9 cellular contexts compared by ENCODE assay signal in the genomic region with DNA sequence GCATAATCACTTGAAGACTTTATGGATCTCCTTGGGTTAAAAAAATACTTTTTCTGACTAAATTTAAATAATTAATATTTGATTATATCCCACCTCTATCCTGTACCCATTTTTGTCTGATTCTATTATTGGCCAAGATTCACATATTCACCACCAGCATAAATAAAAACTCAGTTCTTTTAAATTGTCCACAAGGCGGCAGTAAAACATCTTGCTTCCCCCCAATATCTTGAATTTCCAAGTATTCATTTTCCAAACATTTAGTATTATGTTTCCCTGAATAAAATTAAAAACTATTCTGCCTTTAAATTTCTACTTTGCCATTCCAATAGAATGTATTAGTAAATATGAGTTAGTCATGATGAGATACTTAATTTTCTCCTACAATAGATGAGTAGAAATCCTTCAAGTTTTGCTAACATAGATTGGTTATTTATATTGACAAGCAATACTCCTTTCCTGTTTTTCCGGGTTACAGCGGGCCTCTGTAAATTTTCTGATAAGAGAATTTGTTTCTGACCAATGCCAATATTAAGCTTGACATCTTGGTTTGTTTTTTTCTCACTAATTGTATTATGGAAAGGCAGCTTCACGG.
A peak's percentile ranks its signal among the peaks of the same experiment; 100 is the strongest.
DNase-seq lines count a peak whose midpoint lies in the region; ATAC-seq, FAIRE-seq and TF ChIP-seq lines count a peak whose summit lies in the region.
"Had no signal": no experiment of that assay in that cellular context is flagged by ENCODE, and none has a peak within 500 bp of the region (broad histone marks: within the 10 kb centered on the region; RNA-seq: fewer than 3 reads in every experiment).

No MANE protein-coding gene starts in this region.

- no peak overlapping the region for H3K27ac Mint-ChIP-seq in CD4-positive, alpha-beta T cell
- H3K27ac Mint-ChIP-seq: IgD-negative memory B cell had no signal

- no peaks in the 10 kb centered on the region for H4K20me1 ChIP-seq in GM12878 (ENCODE audit: control insufficient read depth, insufficient read depth)

- H3K27me3 Mint-ChIP-seq in CD4-positive, alpha-beta T cell: peaks cover 22% of the 10 kb centered on the region

- DNase-seq in CD4-positive, alpha-beta T cell: no peak
- peak; percentile 10 for DNase-seq in Jurkat, Clone E6-1 (ENCODE audit: low read depth, low spot score)
- no peak for DNase-seq in GM12878 (ENCODE audit: low read depth, low spot score)
- DNase-seq in lower lobe of right lung: no peak
- no peak for DNase-seq in T-helper 9 cell
- no peak for DNase-seq in H7

- TF ChIP-seq CTCF in CD4-positive, alpha-beta T cell (IDR thresholded peaks at IDR 0.05): peak; percentile 63
- TF ChIP-seq CTCF in GM12878 (IDR thresholded peaks at IDR 0.05 in 2 of 3, conservative IDR thresholded peaks at IDR 0.05 in 1 of 3; ENCODE audit: control insufficient read depth in 2 of 3, extremely low read depth in 1 of 3, insufficient read depth in 1 of 3, low read depth in 3 of 3, low read length in 3 of 3) (peak; percentile 29 to 46 (median 43); a peak in 4 of 6 replicates), lower lobe of right lung (IDR thresholded peaks at IDR 0.05) (peak; percentile 49)

- in situ Hi-C loops in GM12878 (cut with MboI): no loop called here

- H3K27ac ChIP-seq in CD4-positive, alpha-beta T cell (ENCODE audit: low read depth, low read length): no peak overlapping the region
- H3K27ac ChIP-seq in GM12878 (ENCODE audit: control insufficient read depth, insufficient read depth) (no peak overlapping the region), lower lobe of right lung (no peak overlapping the region)

- intact Hi-C loops in CD4-positive, alpha-beta T cell (cut with DNase I, micrococcal nuclease): loop anchor here (5.0 kb wide), 1 partner anchor 1056 kb away; no protein-coding TSS in a partner anchor
- intact Hi-C loops in GM12878 (cut with micrococcal nuclease; ENCODE audit: unreplicated experiment) (loop anchor here (5.0 kb wide), 1 partner anchor 1121 kb away; no protein-coding TSS in a partner anchor), lower lobe of right lung (cut with DNase I) (no loop called here)

- BruUV-seq in GM12878 (replicated peaks; lab: Mats Ljungman, UMichigan): no TSS peak

- no peak overlapping the region for H2AFZ ChIP-seq in GM12878 (ENCODE audit: control insufficient read depth, low read depth, low read length)

- H3K36me3 Mint-ChIP-seq in CD4-positive, alpha-beta T cell (ENCODE audit: low read depth): no peaks in the 10 kb centered on the region
- H3K36me3 Mint-ChIP-seq: IgD-negative memory B cell had no signal

- no peak overlapping the region for H3K4me2 ChIP-seq in GM12878 (ENCODE audit: control insufficient read depth, insufficient read depth)

- CTCF ChIA-PET in CD4-positive, alpha-beta T cell (lab: Charles Lee): no interaction called here
- CTCF ChIA-PET in GM12878 (lab: Yijun Ruan, JAX): interaction anchor here (0.5 to 1.7 kb wide), 6 partner anchors 9 to 1122 kb away, joined by 3 to 8 read pairs (median 3); no protein-coding TSS in a partner anchor

- no peak overlapping the region for H3K4me3 Mint-ChIP-seq in CD4-positive, alpha-beta T cell
- H3K4me3 Mint-ChIP-seq: IgD-negative memory B cell had no signal

- SMC1A ChIA-PET in GM12878 (lab: Charles Lee; ENCODE audit: uncharacterized antibody, unreplicated experiment): no interaction called here

- no peak overlapping the region for H3K9ac ChIP-seq in GM12878 (ENCODE audit: control insufficient read depth, insufficient read depth, low read length)

- H3K4me1 ChIP-seq in GM12878 (ENCODE audit: control insufficient read depth, insufficient read depth, low read length) (no peaks in the 10 kb centered on the region), lower lobe of right lung (peaks cover 10% of the 10 kb centered on the region)

- TF ChIP-seq RAD21 in GM12878 (IDR thresholded peaks at IDR 0.05; ENCODE audit: insufficient read depth, low read depth, low read length): peak; percentile 53

- no peak for FAIRE-seq in GM12878 (lab: Jason Lieb, UNC)

- H3K9me3 ChIP-seq in CD4-positive, alpha-beta T cell (ENCODE audit: control insufficient read depth, low read length): no peaks in the 10 kb centered on the region
- H3K9me3 ChIP-seq in GM12878 (replicated peaks; ENCODE audit: control insufficient read depth, insufficient read depth, low read length): no peaks in the 10 kb centered on the region
- no peaks in the 10 kb centered on the region for H3K9me3 ChIP-seq in lower lobe of right lung

- H3K4me3 ChIP-seq in Jurkat, Clone E6-1 (ENCODE audit: low read length): no peak overlapping the region
- H3K4me3 ChIP-seq in GM12878: no peak overlapping the region
- no peak overlapping the region for H3K4me3 ChIP-seq in lower lobe of right lung
- no peak overlapping the region for H3K4me3 ChIP-seq in H7 (ENCODE audit: insufficient read depth, low read depth, low read length)

- WGBS in GM12878 (ENCODE audit: insufficient coverage, insufficient replicate concordance, low lambda C conversion rate, missing lambda C conversion rate): 22% methylated on average over 4 of the region's 4 CpGs

- POLR2A ChIA-PET in CD4-positive, alpha-beta T cell (lab: Charles Lee): no interaction called here
- POLR2A ChIA-PET in GM12878 (lab: Charles Lee): no interaction called here

- no peaks in the 10 kb centered on the region for H3K9me3 Mint-ChIP-seq in CD4-positive, alpha-beta T cell
- H3K9me3 Mint-ChIP-seq: IgD-negative memory B cell had no signal

- no peak for TF ChIP-seq EP300 in GM12878 (IDR thresholded peaks at IDR 0.05; ENCODE audit: borderline replicate concordance in 1 of 2, control insufficient read depth in 1 of 2, low read depth in 2 of 2, low read length in 2 of 2)

- no peak for TF ChIP-seq POLR2A in GM12878 (IDR thresholded peaks at IDR 0.05; ENCODE audit: low read depth, low read length)

- H3K36me3 ChIP-seq in GM12878 (ENCODE audit: control insufficient read depth in 2 of 2, insufficient read depth in 2 of 2, low read length in 1 of 2) (no peaks in the 10 kb centered on the region), lower lobe of right lung (no peaks in the 10 kb centered on the region), H7 (replicated peaks; ENCODE audit: control insufficient read depth, insufficient read depth, low read length) (no peaks in the 10 kb centered on the region)

- H3K4me1 Mint-ChIP-seq in CD4-positive, alpha-beta T cell (ENCODE audit: low read depth): no peaks in the 10 kb centered on the region

- H3K79me2 ChIP-seq in GM12878 (ENCODE audit: control insufficient read depth, insufficient read depth, low read length): no peaks in the 10 kb centered on the region

- H3K27me3 ChIP-seq in CD4-positive, alpha-beta T cell (ENCODE audit: control insufficient read depth, insufficient read depth, low read length): no peaks in the 10 kb centered on the region
- H3K27me3 ChIP-seq in GM12878 (replicated peaks in 1 of 2; ENCODE audit: control insufficient read depth in 2 of 2, insufficient read depth in 2 of 2, low read length in 1 of 2) (no peaks in the 10 kb centered on the region), lower lobe of right lung (ENCODE audit: low read depth) (no peaks in the 10 kb centered on the region), H7 (ENCODE audit: control insufficient read depth, insufficient read depth, low read length) (peaks cover 8% of the 10 kb centered on the region)

- ATAC-seq in CD4-positive, alpha-beta T cell (ENCODE audit: poor library complexity): no peak
- ATAC-seq in GM12878 (no peak), lower lobe of right lung (no peak), GM19395 (IDR thresholded peaks at IDR 0.05; ENCODE audit: unreplicated experiment) (no peak), HG02981 (IDR thresholded peaks at IDR 0.05; ENCODE audit: unreplicated experiment) (no peak)

- RAD21 ChIA-PET in GM12878 (lab: Charles Lee; ENCODE audit: unreplicated experiment): interaction anchor here (1.2 kb wide), 1 partner anchor 1150 kb away, joined by 4 read pairs; no protein-coding TSS in a partner anchor

TF ChIP-seq in GM12878, 131 proteins besides CTCF, POLR2A, EP300 and RAD21:
- TF ChIP-seq SMC3 (IDR thresholded peaks at IDR 0.05; ENCODE audit: borderline replicate concordance, low read length) (peak; percentile 8; the same call in 1 of the 2 replicates), SIX5 (IDR thresholded peaks at IDR 0.05; ENCODE audit: low read depth, low read length, severe bottlenecking) (no peak)
